15 cellular contexts compared by ENCODE assay signal in the genomic region with DNA sequence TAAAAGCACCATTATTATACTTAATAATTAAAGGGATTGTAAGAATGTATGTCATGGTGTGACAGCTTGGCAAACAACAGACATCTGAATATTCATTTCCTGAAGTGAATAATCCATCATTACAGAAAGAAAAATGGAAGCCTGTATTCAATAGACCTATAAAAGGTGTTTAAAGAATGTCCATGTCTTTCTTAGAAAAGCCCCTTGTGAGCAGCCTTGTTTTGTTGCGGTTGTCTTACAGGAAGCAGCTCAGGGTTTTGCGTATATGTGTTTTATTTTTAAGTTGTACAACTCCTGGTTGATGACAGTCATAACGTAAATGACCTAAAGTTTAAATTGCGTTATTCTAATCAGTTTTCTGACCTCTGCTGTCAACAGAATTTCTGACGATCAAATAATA. TPM values are rescaled to one million over a fixed set of nuclear protein-coding genes. Genes with fewer than 3 reads are reported as not detected.
A peak's percentile ranks its signal among the peaks of the same experiment; 100 is the strongest.
DNase-seq lines count a peak whose midpoint lies in the region; ATAC-seq and TF ChIP-seq lines count a peak whose summit lies in the region.
"Had no signal": no experiment of that assay in that cellular context is flagged by ENCODE, and none has a peak within 500 bp of the region (broad histone marks: within the 10 kb centered on the region; RNA-seq: fewer than 3 reads in every experiment).

No MANE protein-coding gene starts in this region.

- no peak overlapping the region for H3K9ac ChIP-seq in mammary epithelial cell (ENCODE audit: insufficient read depth, low read length)
- H3K9ac ChIP-seq: neural progenitor cell had no signal

- TF ChIP-seq CTCF in heart left ventricle (IDR thresholded peaks at IDR 0.05) (no peak), mammary epithelial cell (conservative IDR thresholded peaks at IDR 0.05 in 1 of 2, IDR thresholded peaks at IDR 0.05 in 1 of 2; ENCODE audit: extremely low read depth in 1 of 2, insufficient read depth in 1 of 2, low read depth in 1 of 2, low read length in 2 of 2) (no peak), upper lobe of right lung (IDR thresholded peaks at IDR 0.05) (no peak)

- ATAC-seq in heart left ventricle (no peak), left cardiac atrium (no peak), upper lobe of right lung (no peak)
- peak; percentile 51 to 73 for ATAC-seq in naive thymus-derived CD8-positive, alpha-beta T cell

- H3K79me2 ChIP-seq in mammary epithelial cell (ENCODE audit: insufficient read depth, low read length) = peaks cover 94% of the 10 kb centered on the region

- intact Hi-C loops in heart left ventricle (cut with DNase I) (loop anchor here in 1 of 10 donors (10.0 kb wide), 1 partner anchor 51 kb away; the partner anchor contains the start of gene CAST), left cardiac atrium (cut with DNase I) (no loop called here), mammary epithelial cell (cut with micrococcal nuclease) (no loop called here), upper lobe of right lung (cut with DNase I) (no loop called here)

- WGBS in heart left ventricle, 4 donors = 57 to 74% (median 71%) methylated on average over 5 of the region's 5 CpGs
- WGBS in mammary epithelial cell (ENCODE audit: low coverage, missing lambda C conversion rate) = 98% methylated on average over 5 of the region's 5 CpGs

- H3K27me3 ChIP-seq in heart left ventricle = no peaks in the 10 kb centered on the region
- H3K27me3 ChIP-seq in mammary epithelial cell (ENCODE audit: insufficient read depth, low read length) = no peaks in the 10 kb centered on the region
- no peaks in the 10 kb centered on the region for H3K27me3 ChIP-seq in upper lobe of right lung
- H3K27me3 ChIP-seq: neural progenitor cell had no signal

- no peak for TF ChIP-seq POLR2A in heart left ventricle (IDR thresholded peaks at IDR 0.05)

- H3K4me1 Mint-ChIP-seq in naive thymus-derived CD8-positive, alpha-beta T cell = peaks cover 23 to 64% (median 55%) of the 10 kb centered on the region in 4 donors

- DNase-seq in heart left ventricle = no peak
- DNase-seq in left cardiac atrium = no peak
- DNase-seq in mammary epithelial cell = no peak
- DNase-seq in naive thymus-derived CD8-positive, alpha-beta T cell = peak in 3 of 10 donors; percentile 16 to 48 (median 33)
- no peak for DNase-seq in upper lobe of right lung
- no peak for DNase-seq in cortex of kidney (lab: John Stamatoyannopoulos, UW)
- no peak for DNase-seq in iPS-NIHi11 (ENCODE audit: low spot score)
- DNase-seq in foreskin melanocyte = no peak
- DNase-seq: activated CD4-positive, alpha-beta T cell treated with anti-CD3 and anti-CD28 coated beads, Interleukin-2, amount 50 U/mL, for 1 hour; activated effector memory CD4-positive, alpha-beta T cell treated with anti-CD3 and anti-CD28 coated beads, Interleukin-2, amount 50 U/mL, for 16 hours; NCI-H1105; NCI-H446 treated with DMSO at 0.1 percent for 48 hours; small intestine had no signal

- H3K36me3 ChIP-seq in heart left ventricle = no peaks in the 10 kb centered on the region
- H3K36me3 ChIP-seq in mammary epithelial cell (ENCODE audit: insufficient read depth, low read length) = peaks cover 3% of the 10 kb centered on the region
- H3K36me3 ChIP-seq in upper lobe of right lung = no peaks in the 10 kb centered on the region
- H3K36me3 ChIP-seq: neural progenitor cell had no signal

- peak overlapping the region in 9 of 12 donors; percentile 17 to 98 (median 74) for H3K27ac ChIP-seq in heart left ventricle
- H3K27ac ChIP-seq in mammary epithelial cell (ENCODE audit: insufficient read depth, low read depth, low read length) = peak overlapping the region; percentile 89
- H3K27ac ChIP-seq in upper lobe of right lung = peak overlapping the region; percentile 86
- H3K27ac ChIP-seq: neural progenitor cell had no signal

- no peaks in the 10 kb centered on the region for H3K9me3 Mint-ChIP-seq in naive thymus-derived CD8-positive, alpha-beta T cell
- H3K9me3 Mint-ChIP-seq: brain, neural progenitor cell had no signal

- no peaks in the 10 kb centered on the region for H4K20me1 ChIP-seq in mammary epithelial cell (ENCODE audit: insufficient read depth, low read length)

- H3K4me1 ChIP-seq in heart left ventricle (peaks cover 8 to 99% (median 68%) of the 10 kb centered on the region in 12 donors), mammary epithelial cell (ENCODE audit: insufficient read depth, low read length) (peaks cover 50% of the 10 kb centered on the region), upper lobe of right lung (peaks cover 62% of the 10 kb centered on the region)
- H3K4me1 ChIP-seq: neural progenitor cell had no signal

- H3K27me3 Mint-ChIP-seq in naive thymus-derived CD8-positive, alpha-beta T cell = no peaks in the 10 kb centered on the region

- H3K9me3 ChIP-seq in heart left ventricle (no peaks in the 10 kb centered on the region), mammary epithelial cell (replicated peaks; ENCODE audit: insufficient read depth, low read length) (no peaks in the 10 kb centered on the region), upper lobe of right lung (no peaks in the 10 kb centered on the region)

- POLR2A ChIA-PET in naive thymus-derived CD8-positive, alpha-beta T cell (lab: Charles Lee) = no interaction called here

- no peak overlapping the region for H2AFZ ChIP-seq in mammary epithelial cell (ENCODE audit: low read depth, low read length)
- H2AFZ ChIP-seq: neural progenitor cell had no signal

- BruUV-seq in mammary epithelial cell (replicated peaks; lab: Mats Ljungman, UMichigan) = no TSS peak

- peak overlapping the region in 2 of 10 donors; percentile 9 to 12 for H3K4me3 Mint-ChIP-seq in naive thymus-derived CD8-positive, alpha-beta T cell
- H3K4me3 Mint-ChIP-seq: brain, neural progenitor cell had no signal

- peaks cover 0 to 9% (median 4%) of the 10 kb centered on the region in 3 donors for H3K36me3 Mint-ChIP-seq in naive thymus-derived CD8-positive, alpha-beta T cell

- CTCF ChIA-PET in mammary epithelial cell (lab: Charles Lee; ENCODE audit: low non-redundant PET) = no interaction called here

- in situ Hi-C loops in mammary epithelial cell (cut with MboI; ENCODE audit: low sequenced_read_pairs in 2 of 2) = no loop called here

- H3K27ac Mint-ChIP-seq in naive thymus-derived CD8-positive, alpha-beta T cell = peak overlapping the region in 9 of 10 donors; percentile 31 to 92 (median 85)

- no peak overlapping the region for H3K4me3 ChIP-seq in heart left ventricle
- H3K4me3 ChIP-seq in mammary epithelial cell (replicated peaks in 1 of 3; ENCODE audit: insufficient read depth in 1 of 3, low read depth in 2 of 3, low read length in 3 of 3) = no peak overlapping the region
- no peak overlapping the region for H3K4me3 ChIP-seq in upper lobe of right lung
- H3K4me3 ChIP-seq: neural progenitor cell had no signal

- dilution Hi-C loops in mammary epithelial cell (cut with HindIII; ENCODE audit: low sequenced_read_pairs) = no loop called here

- H3K4me2 ChIP-seq in mammary epithelial cell (ENCODE audit: insufficient read depth, low read depth, low read length) = no peak overlapping the region
- H3K4me2 ChIP-seq: neural progenitor cell had no signal

RNA-seq across cellular contexts. Expression of gene CAST, which starts 53.8 kb away (rescaled TPM):
- total RNA-seq in heart left ventricle = 100 to 1,000 TPM; 373 to 748 (median 549) TPM
- 100 to 1,000 TPM; 179 to 396 TPM for polyA plus RNA-seq in heart left ventricle
- 100 to 1,000 TPM; 422 to 589 TPM for total RNA-seq in left cardiac atrium
- total RNA-seq in mammary epithelial cell = 100 to 1,000 TPM; 397 to 459 TPM
- polyA plus RNA-seq in mammary epithelial cell = 339 TPM
- polyA minus RNA-seq in mammary epithelial cell = 359 TPM
- total RNA-seq in naive thymus-derived CD8-positive, alpha-beta T cell = 100 to 1,000 TPM; 114 to 115 TPM
- 10 to 100 TPM; 29.9 to 42.2 (median 32.9) TPM for polyA plus RNA-seq in naive thymus-derived CD8-positive, alpha-beta T cell
- 260 TPM for total RNA-seq in upper lobe of right lung

Comparison
In these comparisons a context has a peak if more than half of its experiments do, and no peak if none do; other contexts are left out.
1. ATAC-seq: peak in naive thymus-derived CD8-positive, alpha-beta T cell (2 of 2); none in heart left ventricle (0 of 4), left cardiac atrium (0 of 2) and upper lobe of right lung (single experiment).
2. Peak in every context shown above with its lines, with median percentiles within 50 percentile points of each other: H3K27ac ChIP-seq.